17 cellular contexts compared by ENCODE assay signal in genomic region chr6:50936277-50936681, GRCh38.
DNase-seq lines count a peak whose midpoint lies in the region; ATAC-seq and TF ChIP-seq lines count a peak whose summit lies in the region.
"Had no signal": no experiment of that assay in that cellular context is flagged by ENCODE, and none has a peak within 500 bp of the region (broad histone marks: within the 10 kb centered on the region; RNA-seq: fewer than 3 reads in every experiment).

No MANE protein-coding gene starts in this region.

- no peak overlapping the region for H3K27ac Mint-ChIP-seq in activated naive CD4-positive, alpha-beta T cell treated with anti-CD3 and anti-CD28 coated beads for 36 hours
- H3K27ac Mint-ChIP-seq: activated CD4-positive, alpha-beta T cell treated with anti-CD3 and anti-CD28 coated beads for 36 hours; memory B cell had no signal

- CTCF ChIA-PET in activated naive CD4-positive, alpha-beta T cell treated with anti-CD3 and anti-CD28 coated beads for 36 hours (lab: Charles Lee) = no interaction called here

- H2BK5ac ChIP-seq in mesenchymal stem cell (ENCODE audit: low read depth, low read length, poor library complexity, severe bottlenecking) = no peak overlapping the region

- H3K36me3 ChIP-seq in mesenchymal stem cell (ENCODE audit: control insufficient read depth in 1 of 2, insufficient read depth in 2 of 2, low read depth in 1 of 2, low read length in 2 of 2) = no peaks in the 10 kb centered on the region
- H3K36me3 ChIP-seq: colonic mucosa, esophagus squamous epithelium had no signal

- H3K18ac ChIP-seq in mesenchymal stem cell (ENCODE audit: low read depth in 1 of 2, low read length in 2 of 2) = no peak overlapping the region

- intact Hi-C loops in activated naive CD4-positive, alpha-beta T cell treated with anti-CD3 and anti-CD28 coated beads for 36 hours (cut with micrococcal nuclease) = no loop called here

- no peak overlapping the region for H3K23ac ChIP-seq in mesenchymal stem cell (ENCODE audit: low read length in 2 of 2)

- H3K4ac ChIP-seq in mesenchymal stem cell (ENCODE audit: low read depth in 1 of 2, low read length in 2 of 2) = no peak overlapping the region

- H3K9me3 Mint-ChIP-seq in activated naive CD4-positive, alpha-beta T cell treated with anti-CD3 and anti-CD28 coated beads for 36 hours = peaks cover 1% of the 10 kb centered on the region
- H3K9me3 Mint-ChIP-seq: memory B cell had no signal

- H2AFZ ChIP-seq in mesenchymal stem cell (ENCODE audit: low read depth, low read length) = no peak overlapping the region

- no peaks in the 10 kb centered on the region for H3K9me3 ChIP-seq in mesenchymal stem cell (ENCODE audit: control insufficient read depth, low read length)
- H3K9me3 ChIP-seq: colonic mucosa, esophagus squamous epithelium had no signal

- no peak for TF ChIP-seq CTCF in 22Rv1 (IDR thresholded peaks at IDR 0.05)
- no peak for TF ChIP-seq CTCF in astrocyte of the cerebellum (IDR thresholded peaks at IDR 0.05; ENCODE audit: low read depth, low read length, missing control alignments)

- H3K79me1 ChIP-seq in mesenchymal stem cell (replicated peaks; ENCODE audit: low read length, poor library complexity, severe bottlenecking) = no peaks in the 10 kb centered on the region

- no peak overlapping the region for H2AK5ac ChIP-seq in mesenchymal stem cell (ENCODE audit: low read length, severe bottlenecking)

- no peak overlapping the region for H2BK120ac ChIP-seq in mesenchymal stem cell (ENCODE audit: low read depth, low read length)

- H3K9ac ChIP-seq in mesenchymal stem cell (ENCODE audit: low read length) = no peak overlapping the region

- no peak overlapping the region for H3K4me3 ChIP-seq in astrocyte of the cerebellum (ENCODE audit: low read depth, low read length)
- H3K4me3 ChIP-seq in mesenchymal stem cell (ENCODE audit: insufficient read depth in 1 of 2, low read depth in 1 of 2, low read length in 2 of 2) = no peak overlapping the region
- H3K4me3 ChIP-seq: colonic mucosa, esophagus squamous epithelium had no signal

- DNase-seq in NCI-H1105 (lab: John Stamatoyannopoulos, UW) (peak; percentile 19), astrocyte of the cerebellum (ENCODE audit: low read depth) (peak; percentile 6), mesenchymal stem cell (no peak), hypothalamus (lab: John Stamatoyannopoulos, UW) (no peak)
- DNase-seq in activated naive CD4-positive, alpha-beta T cell treated with anti-CD3 and anti-CD28 coated beads for 36 hours = no peak
- no peak for DNase-seq in activated CD4-positive, alpha-beta T cell treated with anti-CD3 and anti-CD28 coated beads, Interleukin-2, amount 50 U/mL, for 1 hour
- DNase-seq: activated CD4-positive, alpha-beta T cell treated with anti-CD3 and anti-CD28 coated beads for 36 hours; activated T-cell treated with anti-CD3 and anti-CD28 coated beads for 4 hours; colonic mucosa; DMS79; esophagus squamous epithelium; NCI-H2171 treated with DMSO at 0.1 percent for 48 hours; stimulated activated CD4-positive, alpha-beta T cell treated with anti-CD3 and anti-CD28 coated beads, Interleukin-15, amount 100 ng/mL, for 24 hours had no signal

- no peak overlapping the region for H3K4me3 Mint-ChIP-seq in activated naive CD4-positive, alpha-beta T cell treated with anti-CD3 and anti-CD28 coated beads for 36 hours
- H3K4me3 Mint-ChIP-seq: activated CD4-positive, alpha-beta T cell treated with anti-CD3 and anti-CD28 coated beads for 36 hours; memory B cell had no signal

- H3K4me2 ChIP-seq in mesenchymal stem cell (ENCODE audit: low read length, poor library complexity, severe bottlenecking) = no peak overlapping the region

- H3K27ac ChIP-seq in 22Rv1 (peak overlapping the region; percentile 49), mesenchymal stem cell (ENCODE audit: low read length, poor library complexity, severe bottlenecking) (peak overlapping the region; percentile 19)
- H3K27ac ChIP-seq: colonic mucosa, HL-60 had no signal

- no peak overlapping the region for H4K8ac ChIP-seq in mesenchymal stem cell (ENCODE audit: low read length)

- no peaks in the 10 kb centered on the region for H3K27me3 ChIP-seq in mesenchymal stem cell (ENCODE audit: control insufficient read depth in 1 of 2, insufficient read depth in 1 of 2, low read length in 2 of 2)
- H3K27me3 ChIP-seq: colonic mucosa, esophagus squamous epithelium had no signal

- peaks cover 4% of the 10 kb centered on the region for H3K4me1 ChIP-seq in mesenchymal stem cell (ENCODE audit: control insufficient read depth, insufficient read depth, low read depth, low read length)
- H3K4me1 ChIP-seq: colonic mucosa had no signal

- no peak overlapping the region for H2BK15ac ChIP-seq in mesenchymal stem cell (ENCODE audit: low read depth, poor library complexity, severe bottlenecking)

- H3K36me3 Mint-ChIP-seq in activated naive CD4-positive, alpha-beta T cell treated with anti-CD3 and anti-CD28 coated beads for 36 hours (ENCODE audit: low read depth) = no peaks in the 10 kb centered on the region
- H3K36me3 Mint-ChIP-seq: memory B cell had no signal

- no peaks in the 10 kb centered on the region for H3K4me1 Mint-ChIP-seq in activated naive CD4-positive, alpha-beta T cell treated with anti-CD3 and anti-CD28 coated beads for 36 hours (ENCODE audit: low read depth)
- H3K4me1 Mint-ChIP-seq: activated CD4-positive, alpha-beta T cell treated with anti-CD3 and anti-CD28 coated beads for 36 hours; memory B cell had no signal

- in situ Hi-C loops in astrocyte of the cerebellum (cut with HindIII; ENCODE audit: low sequenced_read_pairs) = no loop called here

- no peak overlapping the region for H3K14ac ChIP-seq in mesenchymal stem cell (ENCODE audit: low read length in 2 of 2)

- no peak for ATAC-seq in GM21529 (IDR thresholded peaks at IDR 0.05; ENCODE audit: unreplicated experiment)
- ATAC-seq: activated CD4-positive, alpha-beta T cell treated with anti-CD3 and anti-CD28 coated beads for 36 hours had no signal

- no peak overlapping the region for H2BK12ac ChIP-seq in mesenchymal stem cell (ENCODE audit: low read length in 2 of 2)

- no peak overlapping the region for H4K91ac ChIP-seq in mesenchymal stem cell (ENCODE audit: low read length)

- H3K27me3 Mint-ChIP-seq in activated naive CD4-positive, alpha-beta T cell treated with anti-CD3 and anti-CD28 coated beads for 36 hours (ENCODE audit: low read depth) = no peaks in the 10 kb centered on the region
- H3K27me3 Mint-ChIP-seq: activated CD4-positive, alpha-beta T cell treated with anti-CD3 and anti-CD28 coated beads for 36 hours had no signal

- 10% methylated on average over 1 of the region's 1 CpG for WGBS in mesenchymal stem cell

Comparison
In these comparisons a context has a peak if more than half of its experiments do, and no peak if none do; other contexts are left out.
1. DNase-seq: peak in NCI-H1105 (single experiment) and astrocyte of the cerebellum (single experiment); none in mesenchymal stem cell (single experiment), activated naive CD4-positive, alpha-beta T cell treated with anti-CD3 and anti-CD28 coated beads for 36 hours (single experiment), hypothalamus (0 of 51) and activated CD4-positive, alpha-beta T cell treated with anti-CD3 and anti-CD28 coated beads, Interleukin-2, amount 50 U/mL, for 1 hour (single experiment).